In genomic region chr15:33852094-33852493, GRCh38 we compare ENCODE assay signal across 26 cellular contexts.
DNase-seq lines count a peak whose midpoint lies in the region; ATAC-seq and TF ChIP-seq lines count a peak whose summit lies in the region.
"Had no signal": no experiment of that assay in that cellular context is flagged by ENCODE, and none has a peak within 500 bp of the region (broad histone marks: within the 10 kb centered on the region; RNA-seq: fewer than 3 reads in every experiment).

No MANE protein-coding gene starts in this region.

- POLR2A ChIA-PET in Panc1 (lab: Charles Lee), result no interaction called here

- H3K27ac ChIP-seq in Panc1 (ENCODE audit: low read length) (no peak overlapping the region), osteoblast (ENCODE audit: low read depth, low read length) (no peak overlapping the region)
- H3K27ac ChIP-seq: BLaER1, left lung, ovary, RWPE1 had no signal

- TF ChIP-seq CTCF in Panc1 (IDR thresholded peaks at IDR 0.05), result no peak
- TF ChIP-seq CTCF in cardiac fibroblast (IDR thresholded peaks at IDR 0.05; ENCODE audit: low read depth, low read length), result no peak
- no peak for TF ChIP-seq CTCF in osteoblast (IDR thresholded peaks at IDR 0.05; ENCODE audit: extremely low read depth, low read depth, low read length)

- no peaks in the 10 kb centered on the region for H3K79me2 ChIP-seq in osteoblast (ENCODE audit: insufficient read depth, low read length)

- no peaks in the 10 kb centered on the region for H3K36me3 ChIP-seq in Panc1 (ENCODE audit: control insufficient read depth, insufficient read depth, low read length)
- no peaks in the 10 kb centered on the region for H3K36me3 ChIP-seq in osteoblast (ENCODE audit: insufficient read depth, low read length)
- H3K36me3 ChIP-seq: adrenal gland, BLaER1, left lung, ovary had no signal

- peak overlapping the region; percentile 10 for H3K4me2 ChIP-seq in osteoblast (ENCODE audit: insufficient read depth, low read length)
- H3K4me2 ChIP-seq: BLaER1 had no signal

- H3K4me1 ChIP-seq in Panc1 (ENCODE audit: control insufficient read depth, insufficient read depth, low read length) (no peaks in the 10 kb centered on the region), osteoblast (ENCODE audit: insufficient read depth, low read length) (peaks cover 15% of the 10 kb centered on the region)
- H3K4me1 ChIP-seq: adrenal gland, BLaER1, left lung had no signal

- H3K27me3 ChIP-seq in Panc1 (ENCODE audit: control insufficient read depth, insufficient read depth, low read length) (no peaks in the 10 kb centered on the region), osteoblast (ENCODE audit: insufficient read depth, low read length) (no peaks in the 10 kb centered on the region)
- H3K27me3 ChIP-seq: adrenal gland, BLaER1, left lung, ovary had no signal

- in situ Hi-C loops in Panc1 (cut with HindIII; ENCODE audit: low pct_unique_long_range_greater_than_20kb, low sequenced_read_pairs), result no loop called here

- intact Hi-C loops in Panc1 (cut with micrococcal nuclease; ENCODE audit: unreplicated experiment), result no loop called here

- no peaks in the 10 kb centered on the region for H3K9me3 ChIP-seq in Panc1 (ENCODE audit: control insufficient read depth, insufficient read depth, low read depth, low read length)
- H3K9me3 ChIP-seq in osteoblast (ENCODE audit: low read depth, low read length), result no peaks in the 10 kb centered on the region
- H3K9me3 ChIP-seq: adrenal gland, BLaER1, left lung, ovary had no signal

- H2AFZ ChIP-seq in osteoblast (ENCODE audit: low read length), result no peak overlapping the region

- no peaks in the 10 kb centered on the region for H4K20me1 ChIP-seq in osteoblast (ENCODE audit: insufficient read depth, low read length)
- H4K20me1 ChIP-seq: BLaER1 had no signal

- peak; percentile 40; the same call in 1 of the 2 replicates for ATAC-seq in Panc1
- no peak for ATAC-seq in GM19452 (IDR thresholded peaks at IDR 0.05; ENCODE audit: unreplicated experiment)
- no peak for ATAC-seq in GM18873 (IDR thresholded peaks at IDR 0.05; ENCODE audit: low FRiP score, unreplicated experiment)
- ATAC-seq: activated CD4-positive, CD25-positive, alpha-beta regulatory T cell treated with anti-CD3 and anti-CD28 coated beads, Interleukin-2, amount 50 U/mL, for 24 hours; left lung; T-helper 17 cell had no signal

- CTCF ChIA-PET in Panc1 (lab: Charles Lee), result no interaction called here

- no peak overlapping the region for H3K4me3 ChIP-seq in Panc1 (ENCODE audit: low read depth in 2 of 2, low read length in 2 of 2)
- H3K4me3 ChIP-seq in cardiac fibroblast (replicated peaks in 1 of 2; ENCODE audit: low read depth in 2 of 2, low read length in 2 of 2), result no peak overlapping the region
- no peak overlapping the region for H3K4me3 ChIP-seq in osteoblast (ENCODE audit: insufficient read depth, low read length)
- H3K4me3 ChIP-seq: adrenal gland, BLaER1, left lung, ovary had no signal

- BruUV-seq in Panc1 (replicated peaks; lab: Mats Ljungman, UMichigan), result no TSS peak

- DNase-seq in EH (ENCODE audit: low read depth) (peak; percentile 54), Panc1 (ENCODE audit: low read depth, low spot score) (no peak), cardiac fibroblast (ENCODE audit: low read depth in 2 of 2) (peak; percentile 42 to 52), osteoblast (ENCODE audit: insufficient read length, low spot score, missing footprints) (peak; percentile 83), HuH-7.5 (ENCODE audit: low spot score) (no peak)
- DNase-seq: ACHN; activated CD4-positive, alpha-beta T cell treated with anti-CD3 and anti-CD28 coated beads, Interleukin-2, amount 50 U/mL, for 48 hours; activated naive CD4-positive, alpha-beta T cell treated with anti-CD3 and anti-CD28 coated beads for 36 hours; DMS 273 treated with DMSO at 0.1 percent for 48 hours; effector CD8-positive, alpha-beta T cell; KBM-7; left lung; NCI-H1105; NCI-H187; NCI-H2171; NCI-H510A; nephron progenitor cell; ovary; stimulated activated naive CD4-positive, alpha-beta T cell; T-helper 17 cell had no signal

Comparison
In these comparisons a context has a peak if more than half of its experiments do, and no peak if none do; other contexts are left out.
1. DNase-seq: peak in EH (single experiment), cardiac fibroblast (2 of 2) and osteoblast (single experiment); none in Panc1 (single experiment) and HuH-7.5 (single experiment).